Comparison of ENCODE assay signal across 5 cellular contexts in genomic region chr6:50989123-50989522, GRCh38.
"Had no signal": no experiment of that assay in that cellular context is flagged by ENCODE, and none has a peak within 500 bp of the region (broad histone marks: within the 10 kb centered on the region; RNA-seq: fewer than 3 reads in every experiment).

No MANE protein-coding gene starts in this region.

- DNase-seq: IMR-90, KBM-7 had no signal

- ATAC-seq: HepG2, K562 had no signal

- H3K4me3 ChIP-seq: K562 had no signal

- H3K27ac ChIP-seq: HL-60 had no signal
